ENCODE assay signal across 1 cellular context in genomic region chr5:75235711-75236110, GRCh38.
TF ChIP-seq lines count a peak whose summit lies in the region.

No MANE protein-coding gene starts in this region.

TF ChIP-seq in IMR-90, 13 proteins besides CTCF, POLR2A, EP300 and RAD21 (continued from another document):
- TF ChIP-seq MXI1 (IDR thresholded peaks at IDR 0.05; ENCODE audit: borderline replicate concordance, low read depth, low read length) (no peak), MAZ (IDR thresholded peaks at IDR 0.05; ENCODE audit: borderline replicate concordance, low read depth, low read length) (no peak), BHLHE40 (IDR thresholded peaks at IDR 0.05; ENCODE audit: low read depth, low read length) (no peak), RCOR1 (IDR thresholded peaks at IDR 0.05; ENCODE audit: insufficient replicate concordance, low read length) (no peak), MAFK (IDR thresholded peaks at IDR 0.05; ENCODE audit: low read depth, low read length) (no peak), FOS (IDR thresholded peaks at IDR 0.05; ENCODE audit: low read depth, low read length) (no peak), CHD1 (IDR thresholded peaks at IDR 0.05; ENCODE audit: low read depth, low read length) (no peak), USF2 (IDR thresholded peaks at IDR 0.05; ENCODE audit: low read depth, low read length) (no peak)
